In the genomic region with DNA sequence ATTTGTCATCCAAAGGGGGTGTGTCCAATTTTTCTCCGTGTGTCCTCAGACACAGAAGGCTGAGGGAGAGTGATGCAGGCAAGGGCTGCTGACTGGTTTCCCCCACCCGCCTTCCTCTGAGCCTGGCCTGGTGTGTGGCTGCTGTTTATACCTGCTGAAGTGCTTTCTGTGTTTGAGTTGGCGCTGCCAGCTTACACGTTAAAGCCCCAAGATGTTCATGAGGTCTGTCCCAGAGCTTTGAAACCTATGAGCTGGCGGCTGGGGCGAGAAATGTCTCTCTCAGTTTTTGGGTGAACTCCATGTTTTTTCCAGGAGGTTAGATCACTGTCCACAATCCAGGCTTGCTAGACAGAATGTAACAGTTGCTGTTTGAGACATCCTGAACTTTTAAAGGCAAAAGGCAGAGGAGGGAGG, we compare ENCODE assay signal across 11 cellular contexts.
DNase-seq lines count a peak whose midpoint lies in the region; ATAC-seq and TF ChIP-seq lines count a peak whose summit lies in the region.
"Had no signal": no experiment of that assay in that cellular context is flagged by ENCODE, and none has a peak within 500 bp of the region (broad histone marks: within the 10 kb centered on the region; RNA-seq: fewer than 3 reads in every experiment).

No MANE protein-coding gene starts in this region.

- TF ChIP-seq CTCF in right atrium auricular region (IDR thresholded peaks at IDR 0.05) (no peak), psoas muscle (IDR thresholded peaks at IDR 0.05) (no peak)

- H3K4me2 ChIP-seq in BLaER1: peak overlapping the region; percentile 63

- peaks cover 48% of the 10 kb centered on the region for H3K4me1 ChIP-seq in BLaER1
- peaks cover 38% of the 10 kb centered on the region for H3K4me1 ChIP-seq in adipocyte (ENCODE audit: control insufficient read depth, insufficient read depth, low read length)
- H3K4me1 ChIP-seq in right atrium auricular region: peaks cover 0 to 13% of the 10 kb centered on the region in 2 donors
- no peaks in the 10 kb centered on the region for H3K4me1 ChIP-seq in psoas muscle

- peak overlapping the region; percentile 68 for H3K9ac ChIP-seq in BLaER1
- peak overlapping the region; percentile 77 for H3K9ac ChIP-seq in adipocyte (ENCODE audit: low read length)

- peak in 2 of 4 donors; percentile 49 to 66 for ATAC-seq in psoas muscle
- ATAC-seq in HG02588 (IDR thresholded peaks at IDR 0.05; ENCODE audit: unreplicated experiment): no peak
- no peak for ATAC-seq in GM21825 (IDR thresholded peaks at IDR 0.05; ENCODE audit: unreplicated experiment)

- 33 to 53% (median 35%) methylated on average over 6 of the region's 6 CpGs for WGBS in psoas muscle, 3 donors

- intact Hi-C loops in psoas muscle (cut with DNase I): no loop called here

- H3K27ac ChIP-seq in BLaER1 (peak overlapping the region; percentile 86), right atrium auricular region (peak overlapping the region; percentile 61 to 68), psoas muscle (no peak overlapping the region)
- H3K27ac ChIP-seq: brain microvascular endothelial cell had no signal

- H3K9me3 ChIP-seq in BLaER1 (peaks cover 22% of the 10 kb centered on the region), adipocyte (ENCODE audit: control insufficient read depth, low read length) (no peaks in the 10 kb centered on the region), right atrium auricular region (no peaks in the 10 kb centered on the region), psoas muscle (no peaks in the 10 kb centered on the region)

- H3K36me3 ChIP-seq in BLaER1: no peaks in the 10 kb centered on the region
- H3K36me3 ChIP-seq in adipocyte (ENCODE audit: control insufficient read depth, insufficient read depth, low read length, severe bottlenecking): no peaks in the 10 kb centered on the region
- no peaks in the 10 kb centered on the region for H3K36me3 ChIP-seq in right atrium auricular region
- H3K36me3 ChIP-seq in psoas muscle (ENCODE audit: insufficient read depth in 1 of 2, low read depth in 1 of 2): no peaks in the 10 kb centered on the region
- H3K36me3 ChIP-seq: brain microvascular endothelial cell had no signal

- H3K4me3 ChIP-seq in BLaER1: 0 out of 2 replicates have a peak overlapping the region, but pooled peaks have one; percentile 8
- peak overlapping the region; percentile 50 for H3K4me3 ChIP-seq in adipocyte (ENCODE audit: low read length)
- no peak overlapping the region for H3K4me3 ChIP-seq in right atrium auricular region
- no peak overlapping the region for H3K4me3 ChIP-seq in psoas muscle

- H3K27me3 ChIP-seq in BLaER1 (no peaks in the 10 kb centered on the region), adipocyte (replicated peaks; ENCODE audit: control insufficient read depth, insufficient read depth, low read length) (no peaks in the 10 kb centered on the region), right atrium auricular region (no peaks in the 10 kb centered on the region), psoas muscle (ENCODE audit: insufficient read depth in 3 of 3, low read length in 2 of 3) (no peaks in the 10 kb centered on the region)
- H3K27me3 ChIP-seq: brain microvascular endothelial cell had no signal

- DNase-seq in adipocyte (ENCODE audit: low read depth): peak; percentile 13
- peak; percentile 77 for DNase-seq in right atrium auricular region (ENCODE audit: low spot score)
- peak; percentile 36 to 60 for DNase-seq in psoas muscle
- no peak for DNase-seq in NOMO-1 treated with dmso at 0.1 percent for 144 hours (lab: John Stamatoyannopoulos, UW; ENCODE audit: unreplicated experiment)
- DNase-seq in NCI-H510A treated with DMSO at 0.1 percent for 48 hours (lab: John Stamatoyannopoulos, UW): no peak
- DNase-seq: brain microvascular endothelial cell, NCI-H2227 treated with DMSO at 0.1 percent for 48 hours, SW 1271 had no signal

- no peaks in the 10 kb centered on the region for H4K20me1 ChIP-seq in BLaER1

Comparison
In these comparisons a context has a peak if more than half of its experiments do, and no peak if none do; other contexts are left out.
1. H3K4me3 ChIP-seq: peak in BLaER1 (single experiment) and adipocyte (single experiment); none in right atrium auricular region (0 of 2) and psoas muscle (single experiment).
2. DNase-seq: peak in adipocyte (single experiment), right atrium auricular region (single experiment) and psoas muscle (2 of 2); none in NOMO-1 treated with dmso at 0.1 percent for 144 hours (single experiment) and NCI-H510A treated with DMSO at 0.1 percent for 48 hours (single experiment).